Comparison of ENCODE assay signal across 8 cellular contexts in the genomic region with DNA sequence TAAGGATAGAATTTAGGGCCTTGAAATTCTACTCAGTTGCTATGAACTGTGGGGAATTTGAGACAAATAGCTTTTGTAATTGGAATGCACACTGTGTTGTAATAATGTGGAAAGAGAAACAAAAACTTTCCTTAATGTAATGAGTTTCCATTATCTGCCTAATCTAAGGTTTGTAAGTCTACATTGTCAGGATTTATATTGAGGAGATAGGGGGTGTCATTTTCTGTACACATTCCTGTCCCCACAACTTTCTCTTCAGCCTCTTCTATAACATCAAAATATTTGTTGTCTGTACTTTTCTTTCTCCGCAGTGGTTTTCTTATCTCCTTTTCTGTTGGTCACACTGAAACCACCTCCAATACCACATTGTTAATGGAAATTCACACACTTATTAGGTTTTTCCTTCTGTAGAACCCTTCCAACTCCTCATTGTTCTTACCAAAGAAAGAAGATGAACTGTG. TPM values are rescaled to one million over a fixed set of nuclear protein-coding genes. Genes with fewer than 3 reads are reported as not detected.
A peak's percentile ranks its signal among the peaks of the same experiment; 100 is the strongest.
DNase-seq lines count a peak whose midpoint lies in the region; ATAC-seq and TF ChIP-seq lines count a peak whose summit lies in the region.

No MANE protein-coding gene starts in this region.

- WGBS in mesenchymal stem cell, result 47% methylated on average over 1 of the region's 1 CpG

- H3K4me3 ChIP-seq in mesenchymal stem cell (ENCODE audit: insufficient read depth in 1 of 2, low read depth in 1 of 2, low read length in 2 of 2) (peak overlapping the region in 1 of 2 experiments; percentile 58), vagina (peak overlapping the region in 1 of 2 donors; percentile 15)

- peak overlapping the region; percentile 94 for H3K27ac Mint-ChIP-seq in activated naive CD4-positive, alpha-beta T cell treated with anti-CD3 and anti-CD28 coated beads, Interleukin-2, amount 10 ng/mL, durations not matched to agents 7 days and 5 days
- peak overlapping the region; percentile 97 for H3K27ac Mint-ChIP-seq in MCF 10A (ENCODE audit: low read depth, unreplicated experiment)

- no peak overlapping the region for H4K91ac ChIP-seq in mesenchymal stem cell (ENCODE audit: low read length)

- CTCF ChIA-PET in activated naive CD4-positive, alpha-beta T cell treated with anti-CD3 and anti-CD28 coated beads, Interleukin-2, amount 10 ng/mL, durations not matched to agents 7 days and 5 days (lab: Charles Lee), result interaction anchor here (0.8 to 1.9 kb wide), 6 partner anchors 9 to 96 kb away, joined by 3 to 10 read pairs (median 3); no protein-coding TSS in a partner anchor
- CTCF ChIA-PET in MCF 10A (lab: Yijun Ruan, JAX), result interaction anchor here (0.6 to 1.7 kb wide), 8 partner anchors 21 to 475 kb away, joined by 3 to 6 read pairs (median 4); no protein-coding TSS in a partner anchor

- peaks cover 77% of the 10 kb centered on the region for H3K36me3 Mint-ChIP-seq in activated naive CD4-positive, alpha-beta T cell treated with anti-CD3 and anti-CD28 coated beads, Interleukin-2, amount 10 ng/mL, durations not matched to agents 7 days and 5 days
- H3K36me3 Mint-ChIP-seq in MCF 10A (ENCODE audit: insufficient read depth, unreplicated experiment), result no peaks in the 10 kb centered on the region

- no peak for TF ChIP-seq POLR2A in vagina (IDR thresholded peaks at IDR 0.05)

- no peak for ATAC-seq in GM18517 (IDR thresholded peaks at IDR 0.05; ENCODE audit: unreplicated experiment)

- no peak overlapping the region for H3K18ac ChIP-seq in mesenchymal stem cell (ENCODE audit: low read depth in 1 of 2, low read length in 2 of 2)

- H3K4me1 ChIP-seq in mesenchymal stem cell (ENCODE audit: control insufficient read depth, insufficient read depth, low read depth, low read length) (peaks cover 1% of the 10 kb centered on the region), vagina (peaks cover 65% of the 10 kb centered on the region)

- no peak overlapping the region for H2AK5ac ChIP-seq in mesenchymal stem cell (ENCODE audit: low read length, severe bottlenecking)

- TF ChIP-seq CTCF in MCF 10A (IDR thresholded peaks at IDR 0.05; ENCODE audit: unreplicated experiment) (no peak), vagina (IDR thresholded peaks at IDR 0.05) (no peak)

- no peak overlapping the region for H4K8ac ChIP-seq in mesenchymal stem cell (ENCODE audit: low read length)

- TSS peak; percentile 86 for BruUV-seq in MCF 10A (replicated peaks; lab: Mats Ljungman, UMichigan)

- DNase-seq in activated naive CD4-positive, alpha-beta T cell treated with anti-CD3 and anti-CD28 coated beads, Interleukin-2, amount 10 ng/mL, durations not matched to agents 7 days and 5 days, result no peak
- no peak for DNase-seq in activated naive CD4-positive, alpha-beta T cell treated with Interleukin-2 at 50 U/mL for 16 hours
- DNase-seq in MCF 10A (ENCODE audit: unreplicated experiment) (peak; percentile 35), mesenchymal stem cell (peak; percentile 81), vagina (ENCODE audit: extremely low spot score in 2 of 2) (no peak)
- DNase-seq in stimulated activated CD4-positive, alpha-beta T cell treated with anti-CD3 and anti-CD28 coated beads, Interleukin-4, amount 100 ng/mL, for 1 hour, result no peak
- DNase-seq in stimulated activated CD4-positive, alpha-beta T cell treated with anti-CD3 and anti-CD28 coated beads, Interleukin-1b, Interleukin-23, amount 100 ng/mL, for 48 hours, result no peak

- H3K4me3 Mint-ChIP-seq in activated naive CD4-positive, alpha-beta T cell treated with anti-CD3 and anti-CD28 coated beads, Interleukin-2, amount 10 ng/mL, durations not matched to agents 7 days and 5 days, result peak overlapping the region; percentile 71
- peak overlapping the region; percentile 68 for H3K4me3 Mint-ChIP-seq in MCF 10A (ENCODE audit: unreplicated experiment)

- H3K27me3 Mint-ChIP-seq in activated naive CD4-positive, alpha-beta T cell treated with anti-CD3 and anti-CD28 coated beads, Interleukin-2, amount 10 ng/mL, durations not matched to agents 7 days and 5 days, result no peaks in the 10 kb centered on the region
- no peaks in the 10 kb centered on the region for H3K27me3 Mint-ChIP-seq in MCF 10A (ENCODE audit: insufficient read depth, unreplicated experiment)

- no peak overlapping the region for H3K14ac ChIP-seq in mesenchymal stem cell (ENCODE audit: low read length in 2 of 2)

- no peak overlapping the region for H3K4me2 ChIP-seq in mesenchymal stem cell (ENCODE audit: low read length, poor library complexity, severe bottlenecking)

- intact Hi-C loops in MCF 10A (cut with micrococcal nuclease) (loop anchor here (2.0 to 5.0 kb wide), 2 partner anchors 38 to 94 kb away; no protein-coding TSS in a partner anchor), vagina (cut with DNase I) (no loop called here)

- H3K27me3 ChIP-seq in mesenchymal stem cell (ENCODE audit: control insufficient read depth in 1 of 2, insufficient read depth in 1 of 2, low read length in 2 of 2), result no peaks in the 10 kb centered on the region
- no peaks in the 10 kb centered on the region for H3K27me3 ChIP-seq in vagina

- POLR2A ChIA-PET in MCF 10A (lab: Yijun Ruan, JAX), result interaction anchor here (0.6 to 10.6 kb wide), 8 partner anchors 9 to 308 kb away, joined by 3 to 135 read pairs (median 4); partner anchors contain the start of gene ARID5B

- no peaks in the 10 kb centered on the region for H3K9me3 Mint-ChIP-seq in activated naive CD4-positive, alpha-beta T cell treated with anti-CD3 and anti-CD28 coated beads, Interleukin-2, amount 10 ng/mL, durations not matched to agents 7 days and 5 days
- no peaks in the 10 kb centered on the region for H3K9me3 Mint-ChIP-seq in MCF 10A (ENCODE audit: unreplicated experiment)

- peaks cover 6% of the 10 kb centered on the region for H3K79me1 ChIP-seq in mesenchymal stem cell (replicated peaks; ENCODE audit: low read length, poor library complexity, severe bottlenecking)

- H2BK120ac ChIP-seq in mesenchymal stem cell (ENCODE audit: low read depth, low read length), result no peak overlapping the region

- H3K9ac ChIP-seq in mesenchymal stem cell (ENCODE audit: low read length), result peak overlapping the region; percentile 88

- H3K27ac ChIP-seq in mesenchymal stem cell (ENCODE audit: low read length, poor library complexity, severe bottlenecking), result peak overlapping the region; percentile 45
- peak overlapping the region; percentile 87 for H3K27ac ChIP-seq in vagina

- no peak overlapping the region for H3K23ac ChIP-seq in mesenchymal stem cell (ENCODE audit: low read length in 2 of 2)

- no peak overlapping the region for H3K4ac ChIP-seq in mesenchymal stem cell (ENCODE audit: low read depth in 1 of 2, low read length in 2 of 2)

- H3K36me3 ChIP-seq in mesenchymal stem cell (ENCODE audit: control insufficient read depth in 1 of 2, insufficient read depth in 2 of 2, low read depth in 1 of 2, low read length in 2 of 2), result peaks cover 3 to 35% of the 10 kb centered on the region in 2 experiments
- H3K36me3 ChIP-seq in vagina, result no peaks in the 10 kb centered on the region

- no peak overlapping the region for H2AFZ ChIP-seq in mesenchymal stem cell (ENCODE audit: low read depth, low read length)

- H3K9me3 ChIP-seq in mesenchymal stem cell (ENCODE audit: control insufficient read depth, low read length), result no peaks in the 10 kb centered on the region
- H3K9me3 ChIP-seq in vagina, result no peaks in the 10 kb centered on the region

- H2BK5ac ChIP-seq in mesenchymal stem cell (ENCODE audit: low read depth, low read length, poor library complexity, severe bottlenecking), result no peak overlapping the region

- H3K4me1 Mint-ChIP-seq in activated naive CD4-positive, alpha-beta T cell treated with anti-CD3 and anti-CD28 coated beads, Interleukin-2, amount 10 ng/mL, durations not matched to agents 7 days and 5 days, result peaks cover 68% of the 10 kb centered on the region
- peaks cover 27% of the 10 kb centered on the region for H3K4me1 Mint-ChIP-seq in MCF 10A (ENCODE audit: insufficient read depth, unreplicated experiment)

- H2BK15ac ChIP-seq in mesenchymal stem cell (ENCODE audit: low read depth, poor library complexity, severe bottlenecking), result no peak overlapping the region

- H2BK12ac ChIP-seq in mesenchymal stem cell (ENCODE audit: low read length in 2 of 2), result no peak overlapping the region

RNA-seq across cellular contexts. Expression of gene ARID5B, which starts 41.5 kb away (rescaled TPM):
- total RNA-seq in MCF 10A (2022), result 10.9 and 12.2 TPM in 2 replicates
- polyA plus RNA-seq in mesenchymal stem cell (2013, experiment 1 of 2), result 61.5 TPM
- 57.0 TPM for polyA plus RNA-seq in mesenchymal stem cell (2013, experiment 2 of 2)
- total RNA-seq in vagina, result 75.9 TPM

Comparison
In these comparisons a context has a peak if more than half of its experiments do, and no peak if none do; other contexts are left out.
1. DNase-seq: peak in MCF 10A (single experiment) and mesenchymal stem cell (single experiment); none in activated naive CD4-positive, alpha-beta T cell treated with anti-CD3 and anti-CD28 coated beads, Interleukin-2, amount 10 ng/mL, durations not matched to agents 7 days and 5 days (single experiment), activated naive CD4-positive, alpha-beta T cell treated with Interleukin-2 at 50 U/mL for 16 hours (single experiment), vagina (0 of 2), stimulated activated CD4-positive, alpha-beta T cell treated with anti-CD3 and anti-CD28 coated beads, Interleukin-4, amount 100 ng/mL, for 1 hour (single experiment) and stimulated activated CD4-positive, alpha-beta T cell treated with anti-CD3 and anti-CD28 coated beads, Interleukin-1b, Interleukin-23, amount 100 ng/mL, for 48 hours (single experiment).